In genomic region chr11:59759900-59760299, GRCh38 we compare ENCODE assay signal across 19 cellular contexts. TPM values are rescaled to one million over a fixed set of nuclear protein-coding genes. Genes with fewer than 3 reads are reported as not detected.
DNase-seq lines count a peak whose midpoint lies in the region; ATAC-seq and TF ChIP-seq lines count a peak whose summit lies in the region.
"Had no signal": no experiment of that assay in that cellular context is flagged by ENCODE, and none has a peak within 500 bp of the region (broad histone marks: within the 10 kb centered on the region; RNA-seq: fewer than 3 reads in every experiment).

No MANE protein-coding gene starts in this region.

- no peaks in the 10 kb centered on the region for H3K27me3 Mint-ChIP-seq in Caco-2 (ENCODE audit: insufficient read depth, unreplicated experiment)
- H3K27me3 Mint-ChIP-seq in glutamatergic neuron (ENCODE audit: unreplicated experiment), result peaks cover 3% of the 10 kb centered on the region
- H3K27me3 Mint-ChIP-seq: B cell; CD4-positive, alpha-beta T cell had no signal

- no peaks in the 10 kb centered on the region for H3K9me3 ChIP-seq in Caco-2
- no peaks in the 10 kb centered on the region for H3K9me3 ChIP-seq in neutrophil
- H3K9me3 ChIP-seq in OCI-LY7 (ENCODE audit: low read length), result no peaks in the 10 kb centered on the region
- no peaks in the 10 kb centered on the region for H3K9me3 ChIP-seq in body of pancreas

- no peaks in the 10 kb centered on the region for H4K20me1 ChIP-seq in OCI-LY7 (ENCODE audit: insufficient read depth, low read length)

- TF ChIP-seq CTCF in Caco-2 (IDR thresholded peaks at IDR 0.05; ENCODE audit: insufficient read depth in 1 of 2, low read depth in 1 of 2, low read length in 1 of 2, severe bottlenecking in 1 of 2, unreplicated experiment in 1 of 2) (no peak), glutamatergic neuron (IDR thresholded peaks at IDR 0.05; ENCODE audit: partially characterized antibody, unreplicated experiment) (no peak), neutrophil (IDR thresholded peaks at IDR 0.05) (no peak), OCI-LY7 (conservative IDR thresholded peaks at IDR 0.05; ENCODE audit: low read length) (no peak), body of pancreas (IDR thresholded peaks at IDR 0.05) (no peak)

- H3K9me3 Mint-ChIP-seq in Caco-2 (ENCODE audit: unreplicated experiment) (no peaks in the 10 kb centered on the region), glutamatergic neuron (ENCODE audit: unreplicated experiment) (peaks cover 3% of the 10 kb centered on the region)
- H3K9me3 Mint-ChIP-seq: CD4-positive, alpha-beta T cell; HFFc6 had no signal

- H3K9me2 ChIP-seq in OCI-LY7 (ENCODE audit: insufficient read depth, low read length), result no peaks in the 10 kb centered on the region

- no peaks in the 10 kb centered on the region for H3K79me2 ChIP-seq in OCI-LY7 (ENCODE audit: insufficient read depth, low read depth, low read length)

- peak overlapping the region; percentile 99 for H3K27ac ChIP-seq in neutrophil
- H3K27ac ChIP-seq in OCI-LY7 (ENCODE audit: low read depth, low read length, poor library complexity, severe bottlenecking), result no peak overlapping the region
- H3K27ac ChIP-seq in body of pancreas, result no peak overlapping the region

- WGBS in body of pancreas, 2 donors, result 82 to 85% methylated on average over 4 of the region's 4 CpGs

- H3K4me3 ChIP-seq in Caco-2 (ENCODE audit: low read depth, low read length), result no peak overlapping the region
- H3K4me3 ChIP-seq in neutrophil (ENCODE audit: low read depth in 1 of 2, low read length in 1 of 2), result no peak overlapping the region
- H3K4me3 ChIP-seq in OCI-LY7 (ENCODE audit: low read depth, low read length, poor library complexity, severe bottlenecking), result no peak overlapping the region
- no peak overlapping the region for H3K4me3 ChIP-seq in body of pancreas

- peaks cover 83% of the 10 kb centered on the region for H3K36me3 Mint-ChIP-seq in Caco-2 (ENCODE audit: insufficient read depth, unreplicated experiment)
- H3K36me3 Mint-ChIP-seq in glutamatergic neuron (ENCODE audit: unreplicated experiment), result no peaks in the 10 kb centered on the region

- ATAC-seq in body of pancreas, result no peak
- ATAC-seq: HepG2 had no signal

- POLR2A ChIA-PET in Caco-2 (lab: Charles Lee), result interaction anchor here (0.5 to 0.6 kb wide), 2 partner anchors 54 to 145 kb away, joined by 3 to 4 read pairs; partner anchors contain the start of gene OSBP
- POLR2A ChIA-PET in OCI-LY7 (lab: Charles Lee), result interaction anchor here (0.7 to 1.3 kb wide), 3 partner anchors 8 to 1105 kb away, joined by 3 read pairs; no protein-coding TSS in a partner anchor

- no peak overlapping the region for H2AFZ ChIP-seq in OCI-LY7 (ENCODE audit: low read length)

- H3K27me3 ChIP-seq in Caco-2 (replicated peaks; ENCODE audit: control insufficient read depth, insufficient read depth, low read length) (no peaks in the 10 kb centered on the region), neutrophil (no peaks in the 10 kb centered on the region), body of pancreas (no peaks in the 10 kb centered on the region)

- BruUV-seq in Caco-2 (replicated peaks; lab: Mats Ljungman, UMichigan) (no TSS peak), OCI-LY7 (replicated peaks; lab: Mats Ljungman, UMichigan) (no TSS peak)

- H3K36me3 ChIP-seq in Caco-2 (ENCODE audit: control insufficient read depth, insufficient read depth, low read length) (peaks cover 1% of the 10 kb centered on the region; the same call in 1 of the 2 replicates), neutrophil (peaks cover 30% of the 10 kb centered on the region), OCI-LY7 (ENCODE audit: insufficient read depth, low read length) (no peaks in the 10 kb centered on the region), body of pancreas (replicated peaks in 1 of 2; ENCODE audit: insufficient read depth in 1 of 2, low read depth in 2 of 2) (no peaks in the 10 kb centered on the region)

- H3K4me1 ChIP-seq in Caco-2 (peaks cover 40% of the 10 kb centered on the region), neutrophil (ENCODE audit: control insufficient read depth in 1 of 2, insufficient read depth in 1 of 2, low read depth in 1 of 2, low read length in 1 of 2) (peaks cover 83 to 90% of the 10 kb centered on the region in 2 experiments), OCI-LY7 (ENCODE audit: insufficient read depth, low read length, poor library complexity, severe bottlenecking) (peaks cover 17% of the 10 kb centered on the region), body of pancreas (peaks cover 54% of the 10 kb centered on the region)

- intact Hi-C loops in Caco-2 (cut with micrococcal nuclease; ENCODE audit: unreplicated experiment), result loop anchor here (5.0 to 10.0 kb wide), 2 partner anchors 157 to 585 kb away; partner anchors contain the start of gene DTX4
- intact Hi-C loops in OCI-LY7 (cut with micrococcal nuclease; ENCODE audit: unreplicated experiment), result no loop called here
- intact Hi-C loops in body of pancreas (cut with DNase I), result no loop called here

- H3K4me1 Mint-ChIP-seq in Caco-2 (ENCODE audit: low read depth, unreplicated experiment) (peaks cover 61% of the 10 kb centered on the region), glutamatergic neuron (ENCODE audit: low read depth, unreplicated experiment) (peaks cover 29% of the 10 kb centered on the region)

- H3K4me3 Mint-ChIP-seq in Caco-2 (ENCODE audit: unreplicated experiment) (no peak overlapping the region), glutamatergic neuron (ENCODE audit: unreplicated experiment) (no peak overlapping the region)
- H3K4me3 Mint-ChIP-seq: B cell; CD4-positive, alpha-beta T cell; HFFc6 had no signal

- H3K4me2 ChIP-seq in OCI-LY7 (ENCODE audit: low read length), result no peak overlapping the region

- CTCF ChIA-PET in Caco-2 (lab: Charles Lee) (no interaction called here), OCI-LY7 (lab: Charles Lee; ENCODE audit: unreplicated experiment) (no interaction called here)

- no peak for TF ChIP-seq POLR2A in body of pancreas (IDR thresholded peaks at IDR 0.05)

- H3K27ac Mint-ChIP-seq in Caco-2 (ENCODE audit: unreplicated experiment) (peak overlapping the region; percentile 0), glutamatergic neuron (ENCODE audit: unreplicated experiment) (peak overlapping the region; percentile 39)
- H3K27ac Mint-ChIP-seq: B cell; CD4-positive, alpha-beta T cell; HFFc6 had no signal

- DNase-seq in Caco-2, result no peak
- DNase-seq in NCI-H524 treated with DMSO at 0.1 percent for 48 hours (lab: John Stamatoyannopoulos, UW), result peak; percentile 60
- no peak for DNase-seq in glutamatergic neuron
- DNase-seq in OCI-LY7 (ENCODE audit: low spot score), result no peak
- DNase-seq in body of pancreas, result no peak
- DNase-seq in NCI-H510A treated with DMSO at 0.1 percent for 48 hours (lab: John Stamatoyannopoulos, UW), result no peak
- no peak for DNase-seq in NCI-H1694 treated with DMSO at 0.1 percent for 48 hours (lab: John Stamatoyannopoulos, UW)
- DNase-seq: ACHN; C1 segment of cervical spinal cord; CD4-positive, alpha-beta T cell; DND-41; GDM1; HCEC 1CT; HFFc6 had no signal

RNA-seq across cellular contexts. Expression of gene STX3, which starts 4.7 kb away (rescaled TPM):
- total RNA-seq in Caco-2 (2022) (178 and 181 TPM in 2 replicates), glutamatergic neuron (ENCODE audit: unreplicated experiment) (42.1 TPM), OCI-LY7 (2022) (6.4 and 8.4 TPM in 2 replicates), body of pancreas (10 to 100 TPM; 31.6 to 56.7 TPM)
- total RNA-seq in OCI-LY7 (2014; rRNA removed; shearing (Covaris generic)), result 20.2 and 27.2 TPM in 2 replicates

RNA-seq across cellular contexts. Expression of gene OR10V1, which starts 46.3 kb away (rescaled TPM):
- total RNA-seq in Caco-2 (2022) (not detected in 2 replicates), glutamatergic neuron (ENCODE audit: unreplicated experiment) (not detected), OCI-LY7 (2022) (not detected in 2 replicates), body of pancreas (not detected)
- not detected in 2 replicates for total RNA-seq in OCI-LY7 (2014; rRNA removed; shearing (Covaris generic))
- total RNA-seq: A172; B cell; CD4-positive, alpha-beta T cell; H4; HepG2; HFFc6 had no signal

RNA-seq across cellular contexts. Expression of gene MRPL16, which starts 50.7 kb away (rescaled TPM):
- 61.6 and 66.0 TPM in 2 replicates for total RNA-seq in Caco-2 (2022)
- total RNA-seq in glutamatergic neuron (ENCODE audit: unreplicated experiment), result 36.4 TPM
- 133 and 159 TPM in 2 replicates for total RNA-seq in OCI-LY7 (2014; rRNA removed; shearing (Covaris generic))
- total RNA-seq in OCI-LY7 (2022), result 87.5 and 92.2 TPM in 2 replicates
- total RNA-seq in body of pancreas, result 10 to 100 TPM; 29.7 to 31.1 TPM
